In the genomic region with DNA sequence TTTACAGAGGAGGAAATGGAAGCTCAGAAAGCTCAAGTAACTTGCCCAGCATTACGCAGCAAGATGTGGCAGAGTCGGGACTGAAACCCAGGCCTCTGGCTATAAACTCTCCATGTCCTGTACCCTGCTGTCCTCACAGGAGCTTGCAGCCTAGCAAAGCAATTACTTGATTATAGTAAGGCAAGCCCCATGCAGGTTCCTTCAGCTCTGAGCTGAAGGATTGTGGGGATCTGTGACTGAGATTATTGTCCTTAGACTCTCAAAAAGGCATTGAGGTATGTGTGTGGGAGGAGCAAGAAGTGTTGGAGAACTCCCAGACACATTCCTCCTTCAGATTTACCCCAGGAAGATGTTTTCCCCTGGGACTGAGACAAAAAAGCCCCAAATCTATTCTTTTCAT, we compare ENCODE assay signal across 1 cellular context.
TF ChIP-seq lines count a peak whose summit lies in the region.

No MANE protein-coding gene starts in this region.

TF ChIP-seq in GM23338, 12 proteins besides CTCF, POLR2A, EP300 and RAD21 (continued from another document):
- TF ChIP-seq REST (IDR thresholded peaks at IDR 0.05; ENCODE audit: unreplicated experiment) (no peak), NANOG (IDR thresholded peaks at IDR 0.05; ENCODE audit: borderline replicate concordance) (no peak), ETS1 (IDR thresholded peaks at IDR 0.05) (no peak), ZNF114 (CRISPR knock-in tag; IDR thresholded peaks at IDR 0.05) (no peak), CREB1 (CRISPR knock-in tag; IDR thresholded peaks at IDR 0.05; ENCODE audit: low read depth) (no peak), EZH2 (IDR thresholded peaks at IDR 0.05; ENCODE audit: low read depth, unreplicated experiment) (no peak), JUNB (IDR thresholded peaks at IDR 0.05; ENCODE audit: unreplicated experiment) (no peak), ZNF462 (CRISPR knock-in tag; IDR thresholded peaks at IDR 0.05) (no peak)
